ENCODE assay signal across 23 cellular contexts in the genomic region with DNA sequence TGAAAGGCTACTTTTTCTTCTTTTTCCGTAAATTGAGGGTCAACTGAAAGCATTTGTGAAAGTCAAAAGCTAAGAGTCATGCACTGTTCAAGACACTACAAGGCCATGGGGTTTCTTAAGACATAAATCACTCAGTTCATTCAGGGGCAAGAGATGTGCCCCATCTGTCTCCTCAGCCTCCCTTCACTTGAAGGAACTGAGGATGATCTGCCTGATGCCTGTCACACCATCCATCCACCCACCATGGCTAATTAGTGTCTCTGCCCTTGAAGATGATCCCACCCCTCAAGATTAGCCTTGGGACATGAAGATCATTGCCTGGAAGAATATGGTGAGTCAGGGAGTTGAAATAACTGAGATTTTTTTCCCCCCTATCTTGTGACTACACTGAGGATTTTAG.
"Had no signal": no experiment of that assay in that cellular context is flagged by ENCODE, and none has a peak within 500 bp of the region (broad histone marks: within the 10 kb centered on the region; RNA-seq: fewer than 3 reads in every experiment).

No MANE protein-coding gene starts in this region.

- H3K4me2 ChIP-seq: SK-N-SH had no signal

- ATAC-seq: HepG2 had no signal

- FAIRE-seq: HepG2, RCC 7860 had no signal

- H3K9me3 ChIP-seq: SK-N-SH had no signal

- H3K9ac ChIP-seq: SK-N-SH had no signal

- H3K27ac ChIP-seq: RWPE1 had no signal

- DNase-seq: IMR-90, Karpas-422, KG1, MM.1S, MV-4-11, NCI-H1048, NCI-H1105, NCI-H1417, NCI-H1436 treated with DMSO at 0.1 percent for 48 hours, NCI-H1694, NCI-H187 treated with DMSO at 0.1 percent for 48 hours, NCI-H2029 treated with DMSO at 0.1 percent for 48 hours, NCI-H2171 treated with DMSO at 0.1 percent for 48 hours, NCI-H345, NCI-H446 treated with DMSO at 0.1 percent for 48 hours, NCI-H510A treated with DMSO at 0.1 percent for 48 hours, NCI-H526, SHP77, SK-N-SH, SW 1271 had no signal
